28 cellular contexts compared by ENCODE assay signal in genomic region chr5:78726003-78726402, GRCh38.
"Had no signal": no experiment of that assay in that cellular context is flagged by ENCODE, and none has a peak within 500 bp of the region (broad histone marks: within the 10 kb centered on the region; RNA-seq: fewer than 3 reads in every experiment).

No MANE protein-coding gene starts in this region.

- H3K4me2 ChIP-seq: smooth muscle cell had no signal

- H3K4me1 Mint-ChIP-seq: immature natural killer cell; stimulated activated effector memory CD8-positive, alpha-beta T cell treated with anti-CD3 and anti-CD28 coated beads, Interleukin-12 subunit alpha, Interleukin-12 subunit beta, amount 100 ng/mL, for 72 hours had no signal

- ATAC-seq: left colon; left ventricle myocardium superior; lower lobe of right lung; natural killer cell treated with Interleukin-12 subunit alpha and Interleukin-12 subunit beta and Interleukin-15 and Interleukin-18, amount 100 ng/mL, for 72 hours; sciatic nerve; stimulated activated effector memory CD8-positive, alpha-beta T cell treated with anti-CD3 and anti-CD28 coated beads, Interleukin-12 subunit alpha, Interleukin-12 subunit beta, amount 100 ng/mL, for 72 hours; stimulated activated naive CD8-positive, alpha-beta T cell treated with anti-CD3 and anti-CD28 coated beads, Interleukin-15, Interleukin-2, amounts not matched to agents 100 U/mL and 50 U/mL, for 24 hours had no signal

- H2AFZ ChIP-seq: parathyroid adenoma had no signal

- H3K27ac ChIP-seq: dorsolateral prefrontal cortex, esophagus squamous epithelium, lower lobe of right lung, parathyroid adenoma, testis, tibial artery had no signal

- H3K27me3 ChIP-seq: dorsolateral prefrontal cortex, esophagus squamous epithelium, testis, tibial artery had no signal

- H3K36me3 Mint-ChIP-seq: immature natural killer cell; natural killer cell treated with Interleukin-12 subunit alpha and Interleukin-12 subunit beta and Interleukin-15 and Interleukin-18, amount 100 ng/mL, for 72 hours; stimulated activated effector memory CD8-positive, alpha-beta T cell treated with anti-CD3 and anti-CD28 coated beads, Interleukin-12 subunit alpha, Interleukin-12 subunit beta, amount 100 ng/mL, for 72 hours; type B pancreatic cell had no signal

- H3K4me3 ChIP-seq: dorsolateral prefrontal cortex, esophagus squamous epithelium, lower lobe of right lung, smooth muscle cell, testis, tibial artery had no signal

- DNase-seq: dorsolateral prefrontal cortex; effector CD4-positive, alpha-beta T cell; esophagus squamous epithelium; hypothalamus; immature natural killer cell; islet precursor cell; kidney glomerular epithelial cell; left colon; left ventricle myocardium superior; lower lobe of right lung; stimulated activated CD4-positive, alpha-beta T cell treated with anti-CD3 and anti-CD28 coated beads, Interleukin-12 subunit alpha, Interleukin-12 subunit beta, amount 100 ng/mL, for 4 hours; stimulated activated CD4-positive, alpha-beta T cell treated with anti-CD3 and anti-CD28 coated beads, Interleukin-1b, Interleukin-23, amount 100 ng/mL, for 48 hours; stimulated activated CD4-positive, alpha-beta T cell treated with anti-CD3 and anti-CD28 coated beads, Interleukin-4, amount 100 ng/mL, for 24 hours; stimulated activated naive CD8-positive, alpha-beta T cell treated with anti-CD3 and anti-CD28 coated beads, Interleukin-15, Interleukin-2, amounts not matched to agents 100 U/mL and 50 U/mL, for 24 hours; substantia nigra; testis; tibial artery had no signal

- H3K27me3 Mint-ChIP-seq: type B pancreatic cell had no signal

- H3K36me3 ChIP-seq: esophagus squamous epithelium, lower lobe of right lung, tibial artery had no signal

- H3K27ac Mint-ChIP-seq: immature natural killer cell; natural killer cell treated with Interleukin-12 subunit alpha and Interleukin-12 subunit beta and Interleukin-15 and Interleukin-18, amount 100 ng/mL, for 72 hours; progenitor cell of endocrine pancreas; stimulated activated effector memory CD8-positive, alpha-beta T cell treated with anti-CD3 and anti-CD28 coated beads, Interleukin-12 subunit alpha, Interleukin-12 subunit beta, amount 100 ng/mL, for 72 hours had no signal

- H3K79me2 ChIP-seq: parathyroid adenoma had no signal

- H3K4me3 Mint-ChIP-seq: immature natural killer cell; natural killer cell treated with Interleukin-12 subunit alpha and Interleukin-12 subunit beta and Interleukin-15 and Interleukin-18, amount 100 ng/mL, for 72 hours; neural crest cell; stimulated activated effector memory CD8-positive, alpha-beta T cell treated with anti-CD3 and anti-CD28 coated beads, Interleukin-12 subunit alpha, Interleukin-12 subunit beta, amount 100 ng/mL, for 72 hours; type B pancreatic cell had no signal

- H3K9me3 ChIP-seq: esophagus squamous epithelium, lower lobe of right lung, testis, tibial artery had no signal

- H3K4me1 ChIP-seq: parathyroid adenoma, testis had no signal

- H3K9me3 Mint-ChIP-seq: immature natural killer cell; natural killer cell treated with Interleukin-12 subunit alpha and Interleukin-12 subunit beta and Interleukin-15 and Interleukin-18, amount 100 ng/mL, for 72 hours had no signal

- FAIRE-seq: colon, endothelial cell of umbilical vein, frontal cortex had no signal

- H3K9ac ChIP-seq: parathyroid adenoma had no signal
